1 cellular context compared by ENCODE assay signal in the genomic region with DNA sequence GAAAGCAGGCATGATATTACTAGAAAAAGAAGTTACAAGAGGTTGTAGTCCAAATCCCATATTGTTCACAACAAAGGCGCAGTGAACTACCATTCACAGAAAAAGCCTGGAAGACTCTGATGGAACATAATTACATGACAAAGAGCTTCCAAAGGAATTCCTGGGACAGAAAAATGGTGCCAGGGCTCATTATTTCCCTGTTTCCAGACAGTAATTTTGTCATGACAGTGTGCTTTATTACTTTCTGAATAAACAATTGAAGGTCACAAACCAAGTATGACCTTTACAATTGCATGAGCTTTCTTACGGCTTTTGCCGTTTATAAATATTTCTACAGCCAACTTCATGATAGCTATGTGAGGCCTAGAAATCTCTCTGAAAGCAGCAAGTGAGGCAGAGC.
TF ChIP-seq lines count a peak whose summit lies in the region.

No MANE protein-coding gene starts in this region.

TF ChIP-seq in WTC11, 78 proteins besides CTCF, POLR2A, EP300 and RAD21 (continued from another document):
- TF ChIP-seq ZNF532 (CRISPR knock-in tag; IDR thresholded peaks at IDR 0.05; ENCODE audit: borderline replicate concordance) (no peak), ZNF263 (CRISPR knock-in tag; IDR thresholded peaks at IDR 0.05; ENCODE audit: low read depth) (no peak), MYBL2 (CRISPR knock-in tag; IDR thresholded peaks at IDR 0.05) (no peak)
TF ChIP-seq in WTC11: peak in this region for 0.
